Comparison of ENCODE assay signal across 1 cellular context in the genomic region with DNA sequence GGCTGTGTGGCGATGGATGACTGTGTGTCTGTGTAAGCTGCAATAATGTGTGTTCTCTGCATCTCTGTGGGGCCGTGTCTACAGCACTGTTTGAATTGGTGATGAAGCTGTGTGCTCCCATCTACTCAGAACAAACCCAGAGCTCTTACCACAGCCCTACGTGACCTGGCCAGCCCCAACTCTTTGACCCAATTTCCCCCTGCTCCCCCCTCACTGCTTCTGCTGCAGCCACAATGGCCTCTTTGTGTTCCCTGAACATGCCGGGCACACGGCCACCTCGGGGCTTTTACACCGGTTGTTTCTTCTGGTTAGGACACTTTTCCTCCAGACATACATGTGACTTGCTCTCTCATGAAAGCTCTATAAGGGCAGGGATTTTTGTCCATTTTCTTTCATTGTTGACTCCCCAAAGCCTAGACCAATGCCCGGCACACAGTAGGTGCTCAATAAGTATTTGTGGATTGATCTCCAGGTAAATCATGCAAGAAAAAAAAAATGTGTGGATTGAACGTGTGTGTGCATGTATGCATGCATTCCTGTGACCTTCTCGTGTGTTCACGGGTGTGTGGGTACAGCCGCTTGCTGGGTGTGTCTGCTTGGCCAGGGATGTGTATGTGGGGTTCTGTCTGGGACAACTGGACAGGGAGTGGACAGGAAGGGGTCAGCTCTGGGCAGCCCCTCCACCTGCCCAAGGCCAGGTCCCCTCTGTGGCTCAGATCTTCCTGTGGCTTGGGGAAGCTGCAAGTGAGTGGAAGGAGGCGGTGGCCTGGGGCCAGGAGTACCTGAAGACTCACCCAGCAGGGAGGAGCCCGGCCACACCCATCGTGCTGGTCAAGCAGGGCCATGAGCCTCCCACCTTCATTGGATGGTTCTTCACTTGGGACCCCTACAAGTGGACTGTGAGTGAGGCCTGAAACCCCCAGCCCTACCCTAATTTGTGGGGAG.
A peak's percentile ranks its signal among the peaks of the same experiment; 100 is the strongest.
TF ChIP-seq lines count a peak whose summit lies in the region.

No MANE protein-coding gene starts in this region.

TF ChIP-seq in HepG2, 621 proteins besides CTCF, POLR2A, EP300 and RAD21 (continued from another document and continues in another):
- TF ChIP-seq ZNF333 (CRISPR knock-in tag; IDR thresholded peaks at IDR 0.05; ENCODE audit: borderline replicate concordance) (no peak), CEBPB (IDR thresholded peaks at IDR 0.05; ENCODE audit: borderline replicate concordance, low read depth, low read length) (no peak), PPARG (CRISPR knock-in tag; conservative IDR thresholded peaks at IDR 0.05) (peak; percentile 98), ZBTB25 (CRISPR knock-in tag; IDR thresholded peaks at IDR 0.05) (no peak), KDM6A (CRISPR knock-in tag; IDR thresholded peaks at IDR 0.05; ENCODE audit: low read depth) (no peak), NFE2L2 (IDR thresholded peaks at IDR 0.05; ENCODE audit: low read length) (no peak), IKZF4 (CRISPR knock-in tag; IDR thresholded peaks at IDR 0.05; ENCODE audit: borderline replicate concordance, low read depth, not compliant biosample characterization) (no peak), ZNF652 (CRISPR knock-in tag; IDR thresholded peaks at IDR 0.05; ENCODE audit: borderline replicate concordance, low read depth) (no peak), NCOA1 (CRISPR knock-in tag; IDR thresholded peaks at IDR 0.05) (0 out of 2 replicates have a peak, but pooled peaks have one; percentile 23), IRF2 (CRISPR knock-in tag; IDR thresholded peaks at IDR 0.05) (no peak), NFE2 (CRISPR knock-in tag; IDR thresholded peaks at IDR 0.05) (no peak), ZNF296 (CRISPR knock-in tag; conservative IDR thresholded peaks at IDR 0.05) (no peak), ZMYM3 (CRISPR knock-in tag; IDR thresholded peaks at IDR 0.05) (0 out of 2 replicates have a peak, but pooled peaks have one; percentile 5), ZBTB43 (CRISPR knock-in tag; conservative IDR thresholded peaks at IDR 0.05) (peak; percentile 90; the same call in 1 of the 2 replicates), GPN1 (CRISPR knock-in tag; IDR thresholded peaks at IDR 0.05; ENCODE audit: borderline replicate concordance) (no peak), MAFG (CRISPR knock-in tag; IDR thresholded peaks at IDR 0.05) (no peak), EEA1 (CRISPR knock-in tag; IDR thresholded peaks at IDR 0.05; ENCODE audit: borderline replicate concordance) (no peak), MLX (CRISPR knock-in tag; IDR thresholded peaks at IDR 0.05) (0 out of 2 replicates have a peak, but pooled peaks have one; percentile 51), TOPORS (CRISPR knock-in tag; IDR thresholded peaks at IDR 0.05) (no peak), DNMT1 (CRISPR knock-in tag; IDR thresholded peaks at IDR 0.05) (0 out of 2 replicates have a peak, but pooled peaks have one; percentile 39), ZNF605 (CRISPR knock-in tag; IDR thresholded peaks at IDR 0.05) (peak; percentile 77; the same call in 1 of the 2 replicates), NR0B2 (CRISPR knock-in tag; IDR thresholded peaks at IDR 0.05) (no peak), PHF8 (CRISPR knock-in tag; IDR thresholded peaks at IDR 0.05) (no peak), CHCHD3 (CRISPR knock-in tag; IDR thresholded peaks at IDR 0.05) (no peak), MIXL1 (CRISPR knock-in tag; IDR thresholded peaks at IDR 0.05) (no peak), XBP1 (CRISPR knock-in tag; IDR thresholded peaks at IDR 0.05) (no peak), NFIC (IDR thresholded peaks at IDR 0.05; ENCODE audit: low read length) (no peak), MBD4 (IDR thresholded peaks at IDR 0.05; ENCODE audit: borderline replicate concordance, low read length) (no peak), ZNF235 (CRISPR knock-in tag; IDR thresholded peaks at IDR 0.05; ENCODE audit: borderline replicate concordance) (no peak), CHD2 (IDR thresholded peaks at IDR 0.05; ENCODE audit: low read depth, low read length) (no peak), HOXA3 (CRISPR knock-in tag; IDR thresholded peaks at IDR 0.05) (peak; percentile 77), ZNF713 (CRISPR knock-in tag; IDR thresholded peaks at IDR 0.05) (no peak), ZNF672 (CRISPR knock-in tag; IDR thresholded peaks at IDR 0.05) (no peak), ZBTB2 (CRISPR knock-in tag; IDR thresholded peaks at IDR 0.05; ENCODE audit: low read depth) (no peak), SALL2 (CRISPR knock-in tag; IDR thresholded peaks at IDR 0.05) (peak; percentile 13; the same call in 1 of the 2 replicates), CREB1 (IDR thresholded peaks at IDR 0.05) (no peak), CREB1 (CRISPR knock-in tag; IDR thresholded peaks at IDR 0.05) (no peak; the same call in 1 of the 2 replicates), MEF2D (CRISPR knock-in tag; IDR thresholded peaks at IDR 0.05) (no peak), POLR2AphosphoS2 (IDR thresholded peaks at IDR 0.05; ENCODE audit: low read depth, low read length) (no peak)
- TF ChIP-seq, protein P1, sequence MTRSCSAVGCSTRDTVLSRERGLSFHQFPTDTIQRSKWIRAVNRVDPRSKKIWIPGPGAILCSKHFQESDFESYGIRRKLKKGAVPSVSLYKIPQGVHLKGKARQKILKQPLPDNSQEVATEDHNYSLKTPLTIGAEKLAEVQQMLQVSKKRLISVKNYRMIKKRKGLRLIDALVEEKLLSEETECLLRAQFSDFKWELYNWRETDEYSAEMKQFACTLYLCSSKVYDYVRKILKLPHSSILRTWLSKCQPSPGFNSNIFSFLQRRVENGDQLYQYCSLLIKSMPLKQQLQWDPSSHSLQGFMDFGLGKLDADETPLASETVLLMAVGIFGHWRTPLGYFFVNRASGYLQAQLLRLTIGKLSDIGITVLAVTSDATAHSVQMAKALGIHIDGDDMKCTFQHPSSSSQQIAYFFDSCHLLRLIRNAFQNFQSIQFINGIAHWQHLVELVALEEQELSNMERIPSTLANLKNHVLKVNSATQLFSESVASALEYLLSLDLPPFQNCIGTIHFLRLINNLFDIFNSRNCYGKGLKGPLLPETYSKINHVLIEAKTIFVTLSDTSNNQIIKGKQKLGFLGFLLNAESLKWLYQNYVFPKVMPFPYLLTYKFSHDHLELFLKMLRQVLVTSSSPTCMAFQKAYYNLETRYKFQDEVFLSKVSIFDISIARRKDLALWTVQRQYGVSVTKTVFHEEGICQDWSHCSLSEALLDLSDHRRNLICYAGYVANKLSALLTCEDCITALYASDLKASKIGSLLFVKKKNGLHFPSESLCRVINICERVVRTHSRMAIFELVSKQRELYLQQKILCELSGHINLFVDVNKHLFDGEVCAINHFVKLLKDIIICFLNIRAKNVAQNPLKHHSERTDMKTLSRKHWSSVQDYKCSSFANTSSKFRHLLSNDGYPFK (CRISPR knock-in tag; IDR thresholded peaks at IDR 0.05; ENCODE audit: borderline replicate concordance), result no peak
- TF ChIP-seq, protein P2, sequence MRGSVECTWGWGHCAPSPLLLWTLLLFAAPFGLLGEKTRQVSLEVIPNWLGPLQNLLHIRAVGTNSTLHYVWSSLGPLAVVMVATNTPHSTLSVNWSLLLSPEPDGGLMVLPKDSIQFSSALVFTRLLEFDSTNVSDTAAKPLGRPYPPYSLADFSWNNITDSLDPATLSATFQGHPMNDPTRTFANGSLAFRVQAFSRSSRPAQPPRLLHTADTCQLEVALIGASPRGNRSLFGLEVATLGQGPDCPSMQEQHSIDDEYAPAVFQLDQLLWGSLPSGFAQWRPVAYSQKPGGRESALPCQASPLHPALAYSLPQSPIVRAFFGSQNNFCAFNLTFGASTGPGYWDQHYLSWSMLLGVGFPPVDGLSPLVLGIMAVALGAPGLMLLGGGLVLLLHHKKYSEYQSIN (CRISPR knock-in tag; IDR thresholded peaks at IDR 0.05; ENCODE audit: borderline replicate concordance), result no peak
- TF ChIP-seq, protein P3, sequence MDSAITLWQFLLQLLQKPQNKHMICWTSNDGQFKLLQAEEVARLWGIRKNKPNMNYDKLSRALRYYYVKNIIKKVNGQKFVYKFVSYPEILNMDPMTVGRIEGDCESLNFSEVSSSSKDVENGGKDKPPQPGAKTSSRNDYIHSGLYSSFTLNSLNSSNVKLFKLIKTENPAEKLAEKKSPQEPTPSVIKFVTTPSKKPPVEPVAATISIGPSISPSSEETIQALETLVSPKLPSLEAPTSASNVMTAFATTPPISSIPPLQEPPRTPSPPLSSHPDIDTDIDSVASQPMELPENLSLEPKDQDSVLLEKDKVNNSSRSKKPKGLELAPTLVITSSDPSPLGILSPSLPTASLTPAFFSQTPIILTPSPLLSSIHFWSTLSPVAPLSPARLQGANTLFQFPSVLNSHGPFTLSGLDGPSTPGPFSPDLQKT (CRISPR knock-in tag; IDR thresholded peaks at IDR 0.05; ENCODE audit: borderline replicate concordance), result no peak
- TF ChIP-seq, protein P4, sequence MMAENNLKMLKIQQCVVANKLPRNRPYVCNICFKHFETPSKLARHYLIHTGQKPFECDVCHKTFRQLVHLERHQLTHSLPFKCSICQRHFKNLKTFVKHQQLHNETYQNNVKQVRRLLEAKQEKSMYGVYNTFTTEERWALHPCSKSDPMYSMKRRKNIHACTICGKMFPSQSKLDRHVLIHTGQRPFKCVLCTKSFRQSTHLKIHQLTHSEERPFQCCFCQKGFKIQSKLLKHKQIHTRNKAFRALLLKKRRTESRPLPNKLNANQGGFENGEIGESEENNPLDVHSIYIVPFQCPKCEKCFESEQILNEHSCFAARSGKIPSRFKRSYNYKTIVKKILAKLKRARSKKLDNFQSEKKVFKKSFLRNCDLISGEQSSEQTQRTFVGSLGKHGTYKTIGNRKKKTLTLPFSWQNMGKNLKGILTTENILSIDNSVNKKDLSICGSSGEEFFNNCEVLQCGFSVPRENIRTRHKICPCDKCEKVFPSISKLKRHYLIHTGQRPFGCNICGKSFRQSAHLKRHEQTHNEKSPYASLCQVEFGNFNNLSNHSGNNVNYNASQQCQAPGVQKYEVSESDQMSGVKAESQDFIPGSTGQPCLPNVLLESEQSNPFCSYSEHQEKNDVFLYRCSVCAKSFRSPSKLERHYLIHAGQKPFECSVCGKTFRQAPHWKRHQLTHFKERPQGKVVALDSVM (CRISPR knock-in tag; IDR thresholded peaks at IDR 0.05), result no peak
- TF ChIP-seq, protein P5, sequence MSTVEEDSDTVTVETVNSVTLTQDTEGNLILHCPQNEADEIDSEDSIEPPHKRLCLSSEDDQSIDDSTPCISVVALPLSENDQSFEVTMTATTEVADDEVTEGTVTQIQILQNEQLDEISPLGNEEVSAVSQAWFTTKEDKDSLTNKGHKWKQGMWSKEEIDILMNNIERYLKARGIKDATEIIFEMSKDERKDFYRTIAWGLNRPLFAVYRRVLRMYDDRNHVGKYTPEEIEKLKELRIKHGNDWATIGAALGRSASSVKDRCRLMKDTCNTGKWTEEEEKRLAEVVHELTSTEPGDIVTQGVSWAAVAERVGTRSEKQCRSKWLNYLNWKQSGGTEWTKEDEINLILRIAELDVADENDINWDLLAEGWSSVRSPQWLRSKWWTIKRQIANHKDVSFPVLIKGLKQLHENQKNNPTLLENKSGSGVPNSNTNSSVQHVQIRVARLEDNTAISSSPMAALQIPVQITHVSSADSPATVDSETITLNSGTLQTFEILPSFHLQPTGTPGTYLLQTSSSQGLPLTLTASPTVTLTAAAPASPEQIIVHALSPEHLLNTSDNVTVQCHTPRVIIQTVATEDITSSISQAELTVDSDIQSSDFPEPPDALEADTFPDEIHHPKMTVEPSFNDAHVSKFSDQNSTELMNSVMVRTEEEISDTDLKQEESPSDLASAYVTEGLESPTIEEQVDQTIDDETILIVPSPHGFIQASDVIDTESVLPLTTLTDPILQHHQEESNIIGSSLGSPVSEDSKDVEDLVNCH (CRISPR knock-in tag; IDR thresholded peaks at IDR 0.05), result no peak
- TF ChIP-seq, protein P6, sequence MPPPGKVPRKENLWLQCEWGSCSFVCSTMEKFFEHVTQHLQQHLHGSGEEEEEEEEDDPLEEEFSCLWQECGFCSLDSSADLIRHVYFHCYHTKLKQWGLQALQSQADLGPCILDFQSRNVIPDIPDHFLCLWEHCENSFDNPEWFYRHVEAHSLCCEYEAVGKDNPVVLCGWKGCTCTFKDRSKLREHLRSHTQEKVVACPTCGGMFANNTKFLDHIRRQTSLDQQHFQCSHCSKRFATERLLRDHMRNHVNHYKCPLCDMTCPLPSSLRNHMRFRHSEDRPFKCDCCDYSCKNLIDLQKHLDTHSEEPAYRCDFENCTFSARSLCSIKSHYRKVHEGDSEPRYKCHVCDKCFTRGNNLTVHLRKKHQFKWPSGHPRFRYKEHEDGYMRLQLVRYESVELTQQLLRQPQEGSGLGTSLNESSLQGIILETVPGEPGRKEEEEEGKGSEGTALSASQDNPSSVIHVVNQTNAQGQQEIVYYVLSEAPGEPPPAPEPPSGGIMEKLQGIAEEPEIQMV (CRISPR knock-in tag; IDR thresholded peaks at IDR 0.05; ENCODE audit: low read depth), result no peak
